In genomic region chr6:116615937-116616756, GRCh38 we compare ENCODE assay signal across 8 cellular contexts.
A peak's percentile ranks its signal among the peaks of the same experiment; 100 is the strongest.
DNase-seq lines count a peak whose midpoint lies in the region; ATAC-seq, FAIRE-seq and TF ChIP-seq lines count a peak whose summit lies in the region.

TSS of gene RSPH4A (plus strand) at chr6:116616479. CDS start at chr6:116616624, 145 bp downstream.

- ATAC-seq in GM18867 (IDR thresholded peaks at IDR 0.05; ENCODE audit: unreplicated experiment) (peak; percentile 99), HG03108 (IDR thresholded peaks at IDR 0.05; ENCODE audit: unreplicated experiment) (peak; percentile 98)
- ATAC-seq in central memory CD8-positive, alpha-beta T cell (replicated peaks; ENCODE audit: extremely low read depth, poor library complexity, severe bottlenecking), result peak; percentile 85

- no peak for TF ChIP-seq CTCF in WI38 (IDR thresholded peaks at IDR 0.05; ENCODE audit: low read depth, low read length)

- DNase-seq in NCI-H2171 (lab: John Stamatoyannopoulos, UW) (peak; percentile 91), iris pigment epithelial cell (ENCODE audit: low read depth) (peak; percentile 97), smooth muscle cell of the brain vasculature (ENCODE audit: low read depth, low spot score) (peak; percentile 87)
- DNase-seq in central memory CD8-positive, alpha-beta T cell (ENCODE audit: low spot score in 2 of 2), result peak; percentile 19 to 49

- no peaks in the 10 kb centered on the region for H3K9me3 Mint-ChIP-seq in central memory CD8-positive, alpha-beta T cell

- FAIRE-seq in A204.1 (lab: Jason Lieb, UNC), result peak; percentile 98

- H3K27me3 Mint-ChIP-seq in central memory CD8-positive, alpha-beta T cell, result peaks cover 11% of the 10 kb centered on the region

- peak within 1 kb of the TSS; percentile 64 for H3K4me3 Mint-ChIP-seq in central memory CD8-positive, alpha-beta T cell

- peak within 1 kb of the TSS; percentile 47 for H3K27ac Mint-ChIP-seq in central memory CD8-positive, alpha-beta T cell (ENCODE audit: low read depth)

- peaks cover 16% of the 10 kb centered on the region for H3K4me1 Mint-ChIP-seq in central memory CD8-positive, alpha-beta T cell

- H3K4me3 ChIP-seq in WI38 (ENCODE audit: low read depth, low read length), result peak within 1 kb of the TSS; percentile 70

- H3K36me3 Mint-ChIP-seq in central memory CD8-positive, alpha-beta T cell (ENCODE audit: insufficient read depth), result peaks cover 2% of the 10 kb centered on the region

Comparison
In these comparisons a context has a peak if more than half of its experiments do, and no peak if none do; other contexts are left out.
1. Peak in every context shown above with its lines: DNase-seq, ATAC-seq and H3K4me3 ChIP-seq.
2. DNase-seq: peak in every context shown above with its lines; median percentile 97 in iris pigment epithelial cell; 91 in NCI-H2171; 87 in smooth muscle cell of the brain vasculature; 34 in central memory CD8-positive, alpha-beta T cell.